10 cellular contexts compared by ENCODE assay signal in genomic region chr6:108609276-108609769, GRCh38. TPM values are rescaled to one million over a fixed set of nuclear protein-coding genes. Genes with fewer than 3 reads are reported as not detected.
DNase-seq lines count a peak whose midpoint lies in the region; ATAC-seq, FAIRE-seq and TF ChIP-seq lines count a peak whose summit lies in the region.
"Had no signal": no experiment of that assay in that cellular context is flagged by ENCODE, and none has a peak within 500 bp of the region (broad histone marks: within the 10 kb centered on the region; RNA-seq: fewer than 3 reads in every experiment).

No MANE protein-coding gene starts in this region.

- no peaks in the 10 kb centered on the region for H3K36me3 ChIP-seq in bronchial epithelial cell (ENCODE audit: control insufficient read depth, insufficient read depth, low read length)

- FAIRE-seq in bronchial epithelial cell (lab: Jason Lieb, UNC) = peak; percentile 76
- FAIRE-seq in urothelium cell line (lab: Jason Lieb, UNC) = no peak
- FAIRE-seq: A204.1 had no signal

- peaks cover 9% of the 10 kb centered on the region for H3K36me3 Mint-ChIP-seq in memory B cell
- peaks cover 10% of the 10 kb centered on the region for H3K36me3 Mint-ChIP-seq in activated T-cell treated with anti-CD3 and anti-CD28 coated beads, Interleukin-2, amount 50 U/mL, for 4 hours (ENCODE audit: insufficient read depth)

- no peak for ATAC-seq in memory B cell (ENCODE audit: low read depth)
- ATAC-seq in HG03095 (IDR thresholded peaks at IDR 0.05; ENCODE audit: unreplicated experiment) = no peak
- ATAC-seq in activated T-cell treated with anti-CD3 and anti-CD28 coated beads, Interleukin-2, amount 50 U/mL, for 4 hours = no peak

- no peaks in the 10 kb centered on the region for H3K27me3 Mint-ChIP-seq in memory B cell
- no peaks in the 10 kb centered on the region for H3K27me3 Mint-ChIP-seq in activated T-cell treated with anti-CD3 and anti-CD28 coated beads, Interleukin-2, amount 50 U/mL, for 4 hours (ENCODE audit: low read depth)

- H3K9me3 Mint-ChIP-seq in memory B cell = peaks cover 6% of the 10 kb centered on the region
- peaks cover 6% of the 10 kb centered on the region for H3K9me3 Mint-ChIP-seq in activated T-cell treated with anti-CD3 and anti-CD28 coated beads, Interleukin-2, amount 50 U/mL, for 4 hours

- H3K27me3 ChIP-seq in bronchial epithelial cell (ENCODE audit: control insufficient read depth, insufficient read depth, low read length) = no peaks in the 10 kb centered on the region

- H3K4me1 Mint-ChIP-seq in memory B cell = peaks cover 21% of the 10 kb centered on the region
- H3K4me1 Mint-ChIP-seq in activated T-cell treated with anti-CD3 and anti-CD28 coated beads, Interleukin-2, amount 50 U/mL, for 4 hours (ENCODE audit: low read depth) = peaks cover 28% of the 10 kb centered on the region

- peak; percentile 12 for DNase-seq in NCI-H446 treated with DMSO at 0.1 percent for 48 hours (lab: John Stamatoyannopoulos, UW)
- DNase-seq in NCI-H446 (lab: John Stamatoyannopoulos, UW) = no peak
- no peak for DNase-seq in bronchial epithelial cell (ENCODE audit: low read depth)
- no peak for DNase-seq in memory B cell (ENCODE audit: low spot score in 2 of 2)
- peak; percentile 43 for DNase-seq in urothelium cell line (ENCODE audit: low spot score)
- DNase-seq in NCI-H748 (lab: John Stamatoyannopoulos, UW; ENCODE audit: unreplicated experiment) = no peak
- no peak for DNase-seq in activated T-cell treated with anti-CD3 and anti-CD28 coated beads, Interleukin-2, amount 50 U/mL, for 4 hours
- DNase-seq: NCI-H187 treated with DMSO at 0.1 percent for 48 hours had no signal

- TF ChIP-seq CTCF in bronchial epithelial cell (IDR thresholded peaks at IDR 0.05; ENCODE audit: insufficient read depth, low read length, severe bottlenecking) = no peak

- no peak overlapping the region for H3K4me3 ChIP-seq in bronchial epithelial cell (ENCODE audit: low read depth, low read length)

- peak overlapping the region; percentile 7 for H3K27ac Mint-ChIP-seq in memory B cell

- no peak overlapping the region for H3K4me3 Mint-ChIP-seq in memory B cell
- H3K4me3 Mint-ChIP-seq in activated T-cell treated with anti-CD3 and anti-CD28 coated beads, Interleukin-2, amount 50 U/mL, for 4 hours = no peak overlapping the region

RNA-seq across cellular contexts. Expression of gene FOXO3, which starts 48.6 kb away (rescaled TPM):
- 28.7 and 29.3 TPM in 2 replicates for total RNA-seq in bronchial epithelial cell
- total RNA-seq in activated T-cell treated with anti-CD3 and anti-CD28 coated beads, Interleukin-2, amount 50 U/mL, for 4 hours = 10 to 100 TPM in 2 of 3 donors, 1 to 10 TPM in 1; 8.5 to 13.0 (median 10.8) TPM

Comparison
In these comparisons a context has a peak if more than half of its experiments do, and no peak if none do; other contexts are left out.
1. DNase-seq: peak in NCI-H446 treated with DMSO at 0.1 percent for 48 hours (single experiment) and urothelium cell line (single experiment); none in NCI-H446 (0 of 2), bronchial epithelial cell (single experiment), memory B cell (0 of 2), NCI-H748 (single experiment) and activated T-cell treated with anti-CD3 and anti-CD28 coated beads, Interleukin-2, amount 50 U/mL, for 4 hours (single experiment).